9 cellular contexts compared by ENCODE assay signal in genomic region chr10:42932735-42933453, GRCh38.
A peak's percentile ranks its signal among the peaks of the same experiment; 100 is the strongest.
DNase-seq lines count a peak whose midpoint lies in the region; ATAC-seq and TF ChIP-seq lines count a peak whose summit lies in the region.
"Had no signal": no experiment of that assay in that cellular context is flagged by ENCODE, and none has a peak within 500 bp of the region (broad histone marks: within the 10 kb centered on the region; RNA-seq: fewer than 3 reads in every experiment).

No MANE protein-coding gene starts in this region.

- H3K9me3 ChIP-seq in breast epithelium (no peaks in the 10 kb centered on the region), neutrophil (no peaks in the 10 kb centered on the region)

- H3K4me1 ChIP-seq in breast epithelium (no peaks in the 10 kb centered on the region), neutrophil (ENCODE audit: control insufficient read depth in 1 of 2, insufficient read depth in 1 of 2, low read depth in 1 of 2, low read length in 1 of 2) (peaks cover 15 to 18% of the 10 kb centered on the region in 2 experiments)

- TF ChIP-seq CTCF in breast epithelium (IDR thresholded peaks at IDR 0.05): no peak
- no peak for TF ChIP-seq CTCF in MCF 10A (IDR thresholded peaks at IDR 0.05; ENCODE audit: unreplicated experiment)
- no peak for TF ChIP-seq CTCF in neutrophil (IDR thresholded peaks at IDR 0.05)

- H3K9me3 Mint-ChIP-seq in MCF 10A (ENCODE audit: unreplicated experiment): peaks cover 12% of the 10 kb centered on the region

- H3K36me3 ChIP-seq in breast epithelium (no peaks in the 10 kb centered on the region), neutrophil (no peaks in the 10 kb centered on the region)

- POLR2A ChIA-PET in MCF 10A (lab: Yijun Ruan, JAX): no interaction called here

- H3K27me3 ChIP-seq in breast epithelium: peaks cover 0 to 46% of the 10 kb centered on the region in 2 donors
- H3K27me3 ChIP-seq in neutrophil: peaks cover 36% of the 10 kb centered on the region

- H3K27me3 Mint-ChIP-seq in MCF 10A (ENCODE audit: insufficient read depth, unreplicated experiment): no peaks in the 10 kb centered on the region

- ATAC-seq in GM21528 (IDR thresholded peaks at IDR 0.05; ENCODE audit: low FRiP score, unreplicated experiment): no peak
- ATAC-seq in HG02884 (IDR thresholded peaks at IDR 0.05; ENCODE audit: unreplicated experiment): no peak

- CTCF ChIA-PET in MCF 10A (lab: Yijun Ruan, JAX): no interaction called here

- no TSS peak for BruUV-seq in MCF 10A (replicated peaks; lab: Mats Ljungman, UMichigan)

- H3K36me3 Mint-ChIP-seq in MCF 10A (ENCODE audit: insufficient read depth, unreplicated experiment): no peaks in the 10 kb centered on the region

- peak overlapping the region in 2 of 3 donors; percentile 20 to 42 for H3K4me3 ChIP-seq in breast epithelium
- peak overlapping the region; percentile 31 to 50 for H3K4me3 ChIP-seq in neutrophil (ENCODE audit: low read depth in 1 of 2, low read length in 1 of 2)

- intact Hi-C loops in breast epithelium (cut with DNase I; ENCODE audit: low total_unique reads) (no loop called here), MCF 10A (cut with micrococcal nuclease) (no loop called here)

- DNase-seq in breast epithelium (ENCODE audit: low spot score in 2 of 2) (no peak), MCF 10A (ENCODE audit: unreplicated experiment) (no peak), KG1 (lab: John Stamatoyannopoulos, UW) (no peak), GF-D8 (lab: John Stamatoyannopoulos, UW) (no peak)
- peak; percentile 11 for DNase-seq in effector CD4-positive, alpha-beta T cell

- H3K4me1 Mint-ChIP-seq in MCF 10A (ENCODE audit: insufficient read depth, unreplicated experiment): no peaks in the 10 kb centered on the region

- no peak for TF ChIP-seq POLR2A in breast epithelium (IDR thresholded peaks at IDR 0.05)

- no peak overlapping the region for H3K4me3 Mint-ChIP-seq in MCF 10A (ENCODE audit: unreplicated experiment)

- H3K27ac ChIP-seq in breast epithelium: no peak overlapping the region
- no peak overlapping the region for H3K27ac ChIP-seq in neutrophil
- H3K27ac ChIP-seq: C4-2B had no signal

- no peak overlapping the region for H3K27ac Mint-ChIP-seq in MCF 10A (ENCODE audit: low read depth, unreplicated experiment)
